ENCODE assay signal across 8 cellular contexts in the genomic region with DNA sequence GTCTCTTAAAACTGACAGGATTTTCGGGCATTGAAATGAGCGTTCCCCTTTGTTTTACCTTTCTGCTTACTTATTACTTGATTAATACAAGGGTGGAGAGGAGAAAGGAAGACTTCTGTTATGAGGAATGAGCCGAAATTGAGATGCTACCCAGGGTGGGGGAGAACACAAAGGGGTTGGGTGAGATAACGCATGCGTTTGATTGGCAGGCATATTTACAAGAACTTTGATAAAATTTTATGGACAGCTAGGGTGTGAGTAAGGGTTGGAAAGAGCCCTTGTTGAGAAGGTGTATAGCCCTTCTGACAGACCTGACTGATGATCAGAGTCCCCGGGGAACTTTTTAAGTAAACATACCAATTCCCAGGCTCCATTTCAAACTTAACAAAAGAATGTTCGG. TPM values are rescaled to one million over a fixed set of nuclear protein-coding genes. Genes with fewer than 3 reads are reported as not detected.
A peak's percentile ranks its signal among the peaks of the same experiment; 100 is the strongest.
DNase-seq lines count a peak whose midpoint lies in the region; ATAC-seq, FAIRE-seq and TF ChIP-seq lines count a peak whose summit lies in the region.

No MANE protein-coding gene starts in this region.

- H4K20me1 ChIP-seq in MM.1S (ENCODE audit: insufficient read depth, low read length) = peaks cover 24% of the 10 kb centered on the region

- peaks cover 19% of the 10 kb centered on the region for H3F3A ChIP-seq in MM.1S (ENCODE audit: insufficient read depth, low read length)

- H3K4me2 ChIP-seq in MM.1S (ENCODE audit: low read depth, low read length) = peak overlapping the region; percentile 95

- H3K36me3 ChIP-seq in MM.1S (replicated peaks; ENCODE audit: insufficient read depth, low read length) (peaks cover 9% of the 10 kb centered on the region), bronchial epithelial cell (ENCODE audit: control insufficient read depth, insufficient read depth, low read length) (peaks cover 2% of the 10 kb centered on the region), mucosa of stomach (ENCODE audit: control insufficient read depth, insufficient read depth, low read length) (no peaks in the 10 kb centered on the region)

- DNase-seq in NCI-H1105 treated with DMSO at 0.1 percent for 48 hours (lab: John Stamatoyannopoulos, UW) (peak; percentile 26), NCI-H1105 (lab: John Stamatoyannopoulos, UW) (no peak), MM.1S (no peak), bronchial epithelial cell (ENCODE audit: low read depth) (peak; percentile 28), ecto neural progenitor cell (ENCODE audit: low spot score) (no peak), foreskin melanocyte (no peak)

- H3K27ac ChIP-seq in MM.1S (ENCODE audit: low read length) = peak overlapping the region; percentile 99

- no peak for TF ChIP-seq CTCF in MM.1S (IDR thresholded peaks at IDR 0.05; ENCODE audit: low read length)
- no peak for TF ChIP-seq CTCF in bronchial epithelial cell (IDR thresholded peaks at IDR 0.05; ENCODE audit: insufficient read depth, low read length, severe bottlenecking)

- 0 out of 2 replicates have a peak, but pooled peaks cover 5% of the 10 kb centered on the region for H3K4me1 ChIP-seq in MM.1S (ENCODE audit: low read length)
- peaks cover 4% of the 10 kb centered on the region for H3K4me1 ChIP-seq in mucosa of stomach (ENCODE audit: control insufficient read depth, insufficient read depth, low read length)

- ATAC-seq in GM21447 (IDR thresholded peaks at IDR 0.05; ENCODE audit: unreplicated experiment) = no peak

- peaks cover 61% of the 10 kb centered on the region for H3K79me2 ChIP-seq in MM.1S (ENCODE audit: low read length)

- H3K9me2 ChIP-seq in MM.1S (replicated peaks; ENCODE audit: insufficient read depth, low read length) = no peaks in the 10 kb centered on the region

- no peaks in the 10 kb centered on the region for H3K9me3 ChIP-seq in MM.1S (replicated peaks; ENCODE audit: insufficient read depth, low read length)
- no peaks in the 10 kb centered on the region for H3K9me3 ChIP-seq in mucosa of stomach (ENCODE audit: control insufficient read depth, low read length)

- peak overlapping the region; percentile 91 for H3K9ac ChIP-seq in MM.1S (ENCODE audit: low read length)
- H3K9ac ChIP-seq in mucosa of stomach (ENCODE audit: low read length) = peak overlapping the region; percentile 88

- no peaks in the 10 kb centered on the region for H3K27me3 ChIP-seq in MM.1S (replicated peaks; ENCODE audit: insufficient read depth, low read length)
- no peaks in the 10 kb centered on the region for H3K27me3 ChIP-seq in bronchial epithelial cell (ENCODE audit: control insufficient read depth, insufficient read depth, low read length)
- no peaks in the 10 kb centered on the region for H3K27me3 ChIP-seq in mucosa of stomach (ENCODE audit: control insufficient read depth, insufficient read depth, low read length)

- H2AFZ ChIP-seq in MM.1S (ENCODE audit: low read length) = peak overlapping the region; percentile 49; the same call in 1 of the 2 replicates

- FAIRE-seq in bronchial epithelial cell (lab: Jason Lieb, UNC) = no peak

- peak overlapping the region; percentile 76 for H3K4me3 ChIP-seq in MM.1S (ENCODE audit: low read length)
- H3K4me3 ChIP-seq in bronchial epithelial cell (ENCODE audit: low read depth, low read length) = peak overlapping the region; percentile 93
- H3K4me3 ChIP-seq in mucosa of stomach (ENCODE audit: low read length) = peak overlapping the region; percentile 72

RNA-seq across cellular contexts. Expression of a gene that starts 1.8 kb away (rescaled TPM):
- total RNA-seq in bronchial epithelial cell = 18.2 and 19.6 TPM in 2 replicates

Comparison
In these comparisons a context has a peak if more than half of its experiments do, and no peak if none do; other contexts are left out.
1. DNase-seq: peak in NCI-H1105 treated with DMSO at 0.1 percent for 48 hours (single experiment) and bronchial epithelial cell (single experiment); none in NCI-H1105 (single experiment), MM.1S (single experiment), ecto neural progenitor cell (single experiment) and foreskin melanocyte (single experiment).
2. Peak in every context shown above with its lines, with median percentiles within 50 percentile points of each other: H3K4me3 ChIP-seq.